Comparison of ENCODE assay signal across 8 cellular contexts in genomic region chr5:60295423-60295822, GRCh38.
A peak's percentile ranks its signal among the peaks of the same experiment; 100 is the strongest.
DNase-seq lines count a peak whose midpoint lies in the region; ATAC-seq, FAIRE-seq and TF ChIP-seq lines count a peak whose summit lies in the region.

No MANE protein-coding gene starts in this region.

- no peak overlapping the region for H3K4me2 ChIP-seq in HepG2 (ENCODE audit: low read depth, low read length)

- 49% methylated on average over 2 of the region's 2 CpGs for WGBS in HepG2 (ENCODE audit: low lambda C conversion rate)

- H3K27me3 ChIP-seq in HepG2 (ENCODE audit: control insufficient read depth in 1 of 2, insufficient read depth in 2 of 2, low read length in 2 of 2) = no peaks in the 10 kb centered on the region
- no peaks in the 10 kb centered on the region for H3K27me3 ChIP-seq in naive thymus-derived CD4-positive, alpha-beta T cell (ENCODE audit: control insufficient read depth in 2 of 2, insufficient read depth in 2 of 2, low read length in 2 of 2)

- H3K27me3 Mint-ChIP-seq in activated CD4-positive, alpha-beta memory T cell treated with anti-CD3 and anti-CD28 coated beads, Interleukin-2, amount 10 ng/mL, durations not matched to agents 7 days and 5 days = no peaks in the 10 kb centered on the region
- H3K27me3 Mint-ChIP-seq in naive thymus-derived CD4-positive, alpha-beta T cell = no peaks in the 10 kb centered on the region

- no TSS peak for BruUV-seq in HepG2 (replicated peaks; lab: Mats Ljungman, UMichigan)

- no peak overlapping the region for H3K27ac Mint-ChIP-seq in activated CD4-positive, alpha-beta memory T cell treated with anti-CD3 and anti-CD28 coated beads, Interleukin-2, amount 10 ng/mL, durations not matched to agents 7 days and 5 days
- no peak overlapping the region for H3K27ac Mint-ChIP-seq in naive thymus-derived CD4-positive, alpha-beta T cell

- POLR2A ChIA-PET in HepG2 (lab: Yijun Ruan, JAX) = no interaction called here
- POLR2A ChIA-PET in activated CD4-positive, alpha-beta memory T cell treated with anti-CD3 and anti-CD28 coated beads, Interleukin-2, amount 10 ng/mL, durations not matched to agents 7 days and 5 days (lab: Charles Lee) = no interaction called here
- POLR2A ChIA-PET in naive thymus-derived CD4-positive, alpha-beta T cell (lab: Charles Lee) = no interaction called here

- peaks cover 4% of the 10 kb centered on the region; the same call in 1 of the 2 replicates for H3K4me1 ChIP-seq in HepG2 (ENCODE audit: insufficient read depth, low read length)
- no peaks in the 10 kb centered on the region for H3K4me1 ChIP-seq in naive thymus-derived CD4-positive, alpha-beta T cell (ENCODE audit: control insufficient read depth in 2 of 2, insufficient read depth in 2 of 2, low read length in 2 of 2)

- DNase-seq in GDM1 (lab: John Stamatoyannopoulos, UW) (peak; percentile 15), amniotic stem cell (lab: John Stamatoyannopoulos, UW) (peak; percentile 5), HepG2 (ENCODE audit: low spot score) (peak; percentile 31), NCI-H2227 (lab: John Stamatoyannopoulos, UW; ENCODE audit: unreplicated experiment) (no peak)
- no peak for DNase-seq in activated CD4-positive, alpha-beta memory T cell treated with anti-CD3 and anti-CD28 coated beads, Interleukin-2, amount 10 ng/mL, durations not matched to agents 7 days and 5 days
- no peak for DNase-seq in naive thymus-derived CD4-positive, alpha-beta T cell

- no peak overlapping the region for H3K4me3 Mint-ChIP-seq in activated CD4-positive, alpha-beta memory T cell treated with anti-CD3 and anti-CD28 coated beads, Interleukin-2, amount 10 ng/mL, durations not matched to agents 7 days and 5 days
- no peak overlapping the region for H3K4me3 Mint-ChIP-seq in naive thymus-derived CD4-positive, alpha-beta T cell

- H3K9me3 ChIP-seq in HepG2 (ENCODE audit: low read length) = no peaks in the 10 kb centered on the region
- no peaks in the 10 kb centered on the region for H3K9me3 ChIP-seq in naive thymus-derived CD4-positive, alpha-beta T cell (ENCODE audit: control insufficient read depth in 2 of 3, low read length in 3 of 3)

- H3K9ac ChIP-seq in HepG2 (ENCODE audit: insufficient read depth, low read depth, low read length) = no peak overlapping the region

- intact Hi-C loops in HepG2 (cut with micrococcal nuclease; ENCODE audit: unreplicated experiment) = loop anchor here (1.0 to 10.0 kb wide), 3 partner anchors 149 to 354 kb away; no protein-coding TSS in a partner anchor
- intact Hi-C loops in naive thymus-derived CD4-positive, alpha-beta T cell (cut with micrococcal nuclease) = no loop called here

- no peaks in the 10 kb centered on the region for H3K4me1 Mint-ChIP-seq in activated CD4-positive, alpha-beta memory T cell treated with anti-CD3 and anti-CD28 coated beads, Interleukin-2, amount 10 ng/mL, durations not matched to agents 7 days and 5 days
- no peaks in the 10 kb centered on the region for H3K4me1 Mint-ChIP-seq in naive thymus-derived CD4-positive, alpha-beta T cell

- CTCF ChIA-PET in HepG2 (lab: Yijun Ruan, JAX; ENCODE audit: low intra/inter-chr PET ratio, low total read pairs) = interaction anchor here (1.2 kb wide), 2 partner anchors 291 to 354 kb away, joined by 3 to 4 read pairs; no protein-coding TSS in a partner anchor
- CTCF ChIA-PET in activated CD4-positive, alpha-beta memory T cell treated with anti-CD3 and anti-CD28 coated beads, Interleukin-2, amount 10 ng/mL, durations not matched to agents 7 days and 5 days (lab: Charles Lee) = no interaction called here
- CTCF ChIA-PET in naive thymus-derived CD4-positive, alpha-beta T cell (lab: Charles Lee) = no interaction called here

- no peak overlapping the region for H2AFZ ChIP-seq in HepG2 (ENCODE audit: low read length)

- H3K79me2 ChIP-seq in HepG2 (ENCODE audit: insufficient read depth, low read length) = no peaks in the 10 kb centered on the region

- no peak overlapping the region for H3K4me3 ChIP-seq in HepG2 (replicated peaks in 1 of 3; ENCODE audit: insufficient read depth in 1 of 3, low read depth in 2 of 3, low read length in 3 of 3)
- H3K4me3 ChIP-seq in naive thymus-derived CD4-positive, alpha-beta T cell (ENCODE audit: low read length) = no peak overlapping the region

- H3K36me3 Mint-ChIP-seq in activated CD4-positive, alpha-beta memory T cell treated with anti-CD3 and anti-CD28 coated beads, Interleukin-2, amount 10 ng/mL, durations not matched to agents 7 days and 5 days (ENCODE audit: low read depth) = no peaks in the 10 kb centered on the region
- no peaks in the 10 kb centered on the region for H3K36me3 Mint-ChIP-seq in naive thymus-derived CD4-positive, alpha-beta T cell

- peak; percentile 30 for FAIRE-seq in HepG2 (lab: Jason Lieb, UNC)

- peak; percentile 86 for TF ChIP-seq CTCF in HepG2 (CRISPR knock-in tag; IDR thresholded peaks at IDR 0.05)

- no peak for TF ChIP-seq POLR2A in HepG2 (IDR thresholded peaks at IDR 0.05; ENCODE audit: insufficient read depth in 1 of 2, low read depth in 2 of 2, low read length in 2 of 2)

- H4K20me1 ChIP-seq in HepG2 (ENCODE audit: insufficient read depth, low read length) = no peaks in the 10 kb centered on the region

- no peak for TF ChIP-seq EP300 in HepG2 (IDR thresholded peaks at IDR 0.05; ENCODE audit: low read depth in 2 of 2, low read length in 2 of 2)
- no peak for TF ChIP-seq EP300 in HepG2 (CRISPR knock-in tag; IDR thresholded peaks at IDR 0.05; ENCODE audit: borderline replicate concordance)

- peak; percentile 66 for ATAC-seq in HG02973 (IDR thresholded peaks at IDR 0.05; ENCODE audit: unreplicated experiment)
- peak; percentile 92 for ATAC-seq in HepG2
- no peak for ATAC-seq in naive thymus-derived CD4-positive, alpha-beta T cell
- ATAC-seq in HG03565 (IDR thresholded peaks at IDR 0.05; ENCODE audit: unreplicated experiment) = no peak

- no peaks in the 10 kb centered on the region for H3K9me3 Mint-ChIP-seq in activated CD4-positive, alpha-beta memory T cell treated with anti-CD3 and anti-CD28 coated beads, Interleukin-2, amount 10 ng/mL, durations not matched to agents 7 days and 5 days
- H3K9me3 Mint-ChIP-seq in naive thymus-derived CD4-positive, alpha-beta T cell = peaks cover 0 to 9% (median 0%) of the 10 kb centered on the region in 11 donors

- H3K27ac ChIP-seq in HepG2 (ENCODE audit: extremely low read length, insufficient read depth, low read length) = no peak overlapping the region
- H3K27ac ChIP-seq in naive thymus-derived CD4-positive, alpha-beta T cell (ENCODE audit: low read depth, low read length) = no peak overlapping the region

- TF ChIP-seq RAD21 in HepG2 (CRISPR knock-in tag; IDR thresholded peaks at IDR 0.05) = peak; percentile 89

- in situ Hi-C loops in HepG2 (cut with HindIII; ENCODE audit: extremely low pct_ligation_motif_present, low pct_unique_long_range_greater_than_20kb) = loop anchor here (10.0 kb wide), 1 partner anchor 289 kb away; no protein-coding TSS in a partner anchor

- H3K36me3 ChIP-seq in HepG2 (replicated peaks in 1 of 2; ENCODE audit: control insufficient read depth in 1 of 2, insufficient read depth in 2 of 2, low read length in 2 of 2) = no peaks in the 10 kb centered on the region
- no peaks in the 10 kb centered on the region for H3K36me3 ChIP-seq in naive thymus-derived CD4-positive, alpha-beta T cell (ENCODE audit: control insufficient read depth in 2 of 3, insufficient read depth in 3 of 3, low read length in 3 of 3)

TF ChIP-seq in HepG2, 621 proteins besides CTCF, POLR2A, EP300 and RAD21 (continues in another document):
- 0 out of 2 replicates have a peak, but pooled peaks have one; percentile 31 for TF ChIP-seq MED1 (CRISPR knock-in tag; IDR thresholded peaks at IDR 0.05)
- TF ChIP-seq ELF1 (CRISPR knock-in tag; IDR thresholded peaks at IDR 0.05) = 0 out of 2 replicates have a peak, but pooled peaks have one; percentile 14
- 0 out of 2 replicates have a peak, but pooled peaks have one; percentile 31 for TF ChIP-seq ZNF230 (CRISPR knock-in tag; IDR thresholded peaks at IDR 0.05)
- TF ChIP-seq SOX6 (IDR thresholded peaks at IDR 0.05) = no peak
- TF ChIP-seq SOX6 (CRISPR knock-in tag; IDR thresholded peaks at IDR 0.05) = peak; percentile 30; the same call in 1 of the 2 replicates
- TF ChIP-seq RNF2 (conservative IDR thresholded peaks at IDR 0.05; ENCODE audit: low read depth) = no peak
- TF ChIP-seq CEBPG (CRISPR knock-in tag; IDR thresholded peaks at IDR 0.05) = peak; percentile 78
- peak; percentile 69 for TF ChIP-seq SALL1 (CRISPR knock-in tag; IDR thresholded peaks at IDR 0.05)
- TF ChIP-seq ZNF616 (CRISPR knock-in tag; IDR thresholded peaks at IDR 0.05; ENCODE audit: low read depth) = no peak
- TF ChIP-seq HMGXB4 (CRISPR knock-in tag; IDR thresholded peaks at IDR 0.05; ENCODE audit: borderline replicate concordance in 1 of 2, low read depth in 1 of 2) = 0 out of 4 replicates have a peak, but pooled peaks of 1 of the 2 experiments have one; percentile 18
- no peak for TF ChIP-seq ISL2 (CRISPR knock-in tag; IDR thresholded peaks at IDR 0.05)
- no peak for TF ChIP-seq SOX13 (IDR thresholded peaks at IDR 0.05)
- 0 out of 4 replicates have a peak, but pooled peaks of 1 of the 2 experiments have one; percentile 9 for TF ChIP-seq SOX13 (CRISPR knock-in tag; conservative IDR thresholded peaks at IDR 0.05 in 1 of 2, IDR thresholded peaks at IDR 0.05 in 1 of 2)
- TF ChIP-seq NONO (IDR thresholded peaks at IDR 0.05) = no peak
- TF ChIP-seq NONO (CRISPR knock-in tag; conservative IDR thresholded peaks at IDR 0.05) = 0 out of 2 replicates have a peak, but pooled peaks have one; percentile 29
- TF ChIP-seq TFAP4 (IDR thresholded peaks at IDR 0.05; ENCODE audit: borderline replicate concordance, low read depth) = no peak

Comparison
In these comparisons a context has a peak if more than half of its experiments do, and no peak if none do; other contexts are left out.
1. DNase-seq: peak in GDM1 (single experiment), amniotic stem cell (single experiment) and HepG2 (single experiment); none in activated CD4-positive, alpha-beta memory T cell treated with anti-CD3 and anti-CD28 coated beads, Interleukin-2, amount 10 ng/mL, durations not matched to agents 7 days and 5 days (single experiment), NCI-H2227 (single experiment) and naive thymus-derived CD4-positive, alpha-beta T cell (0 of 9).
2. ATAC-seq: peak in HG02973 (single experiment) and HepG2 (single experiment); none in naive thymus-derived CD4-positive, alpha-beta T cell (single experiment) and HG03565 (single experiment).